Comparison of ENCODE assay signal across 10 cellular contexts in genomic region chr1:145967288-145967687, GRCh38. TPM values are rescaled to one million over a fixed set of nuclear protein-coding genes. Genes with fewer than 3 reads are reported as not detected.
DNase-seq lines count a peak whose midpoint lies in the region; ATAC-seq lines count a peak whose summit lies in the region.
"Had no signal": no experiment of that assay in that cellular context is flagged by ENCODE, and none has a peak within 500 bp of the region (broad histone marks: within the 10 kb centered on the region; RNA-seq: fewer than 3 reads in every experiment).

No MANE protein-coding gene starts in this region.

- intact Hi-C loops in activated T-helper 1 cell treated with anti-CD3 and anti-CD28 coated beads, Interleukin-12 subunit alpha, Interleukin-12 subunit beta, Interleukin-2, Interleukin-4 antibody, amounts not matched to agents 30 ng/mL and 10 ng/mL and 1 ng/mL, durations not matched to agents 14 hours and 24 hours and 36 hours (cut with micrococcal nuclease): no loop called here

- H3K4me3 Mint-ChIP-seq in activated naive CD4-positive, alpha-beta T cell treated with anti-CD3 and anti-CD28 coated beads, Interleukin-2, amount 50 U/mL, for 24 hours: peak overlapping the region; percentile 47
- peak overlapping the region; percentile 40 for H3K4me3 Mint-ChIP-seq in activated T-helper 1 cell treated with anti-CD3 and anti-CD28 coated beads, Interleukin-12 subunit alpha, Interleukin-12 subunit beta, Interleukin-2, Interleukin-4 antibody, amounts not matched to agents 30 ng/mL and 10 ng/mL and 1 ng/mL, durations not matched to agents 14 hours and 24 hours and 36 hours
- H3K4me3 Mint-ChIP-seq in stimulated activated effector memory CD8-positive, alpha-beta T cell treated with anti-CD3 and anti-CD28 coated beads, Interleukin-12 subunit alpha, Interleukin-12 subunit beta, amount 100 ng/mL, for 72 hours: no peak overlapping the region
- no peak overlapping the region for H3K4me3 Mint-ChIP-seq in stimulated activated naive CD8-positive, alpha-beta T cell treated with anti-CD3 and anti-CD28 coated beads, Interleukin-15, amount 100 ng/mL, for 72 hours
- H3K4me3 Mint-ChIP-seq: CD14-positive monocyte had no signal

- ATAC-seq in stimulated activated effector memory CD8-positive, alpha-beta T cell treated with anti-CD3 and anti-CD28 coated beads, Interleukin-12 subunit alpha, Interleukin-12 subunit beta, amount 100 ng/mL, for 72 hours: no peak
- no peak for ATAC-seq in stimulated activated naive CD8-positive, alpha-beta T cell treated with anti-CD3 and anti-CD28 coated beads, Interleukin-15, amount 100 ng/mL, for 72 hours

- no peak overlapping the region for H3K27ac Mint-ChIP-seq in activated naive CD4-positive, alpha-beta T cell treated with anti-CD3 and anti-CD28 coated beads, Interleukin-2, amount 50 U/mL, for 24 hours
- no peak overlapping the region for H3K27ac Mint-ChIP-seq in activated T-helper 1 cell treated with anti-CD3 and anti-CD28 coated beads, Interleukin-12 subunit alpha, Interleukin-12 subunit beta, Interleukin-2, Interleukin-4 antibody, amounts not matched to agents 30 ng/mL and 10 ng/mL and 1 ng/mL, durations not matched to agents 14 hours and 24 hours and 36 hours
- H3K27ac Mint-ChIP-seq in stimulated activated effector memory CD8-positive, alpha-beta T cell treated with anti-CD3 and anti-CD28 coated beads, Interleukin-12 subunit alpha, Interleukin-12 subunit beta, amount 100 ng/mL, for 72 hours: no peak overlapping the region
- no peak overlapping the region for H3K27ac Mint-ChIP-seq in stimulated activated naive CD8-positive, alpha-beta T cell treated with anti-CD3 and anti-CD28 coated beads, Interleukin-15, amount 100 ng/mL, for 72 hours

- H3K27me3 Mint-ChIP-seq in activated naive CD4-positive, alpha-beta T cell treated with anti-CD3 and anti-CD28 coated beads, Interleukin-2, amount 50 U/mL, for 24 hours: no peaks in the 10 kb centered on the region
- no peaks in the 10 kb centered on the region for H3K27me3 Mint-ChIP-seq in activated T-helper 1 cell treated with anti-CD3 and anti-CD28 coated beads, Interleukin-12 subunit alpha, Interleukin-12 subunit beta, Interleukin-2, Interleukin-4 antibody, amounts not matched to agents 30 ng/mL and 10 ng/mL and 1 ng/mL, durations not matched to agents 14 hours and 24 hours and 36 hours (ENCODE audit: insufficient read depth)
- H3K27me3 Mint-ChIP-seq in stimulated activated naive CD8-positive, alpha-beta T cell treated with anti-CD3 and anti-CD28 coated beads, Interleukin-15, amount 100 ng/mL, for 72 hours: no peaks in the 10 kb centered on the region

- peaks cover 5% of the 10 kb centered on the region for H3K9me3 Mint-ChIP-seq in activated naive CD4-positive, alpha-beta T cell treated with anti-CD3 and anti-CD28 coated beads, Interleukin-2, amount 50 U/mL, for 24 hours
- H3K9me3 Mint-ChIP-seq in activated T-helper 1 cell treated with anti-CD3 and anti-CD28 coated beads, Interleukin-12 subunit alpha, Interleukin-12 subunit beta, Interleukin-2, Interleukin-4 antibody, amounts not matched to agents 30 ng/mL and 10 ng/mL and 1 ng/mL, durations not matched to agents 14 hours and 24 hours and 36 hours: peaks cover 14% of the 10 kb centered on the region
- H3K9me3 Mint-ChIP-seq in stimulated activated effector memory CD8-positive, alpha-beta T cell treated with anti-CD3 and anti-CD28 coated beads, Interleukin-12 subunit alpha, Interleukin-12 subunit beta, amount 100 ng/mL, for 72 hours: no peaks in the 10 kb centered on the region
- peaks cover 0 to 9% of the 10 kb centered on the region in 2 donors for H3K9me3 Mint-ChIP-seq in stimulated activated naive CD8-positive, alpha-beta T cell treated with anti-CD3 and anti-CD28 coated beads, Interleukin-15, amount 100 ng/mL, for 72 hours

- H3K4me1 Mint-ChIP-seq in activated naive CD4-positive, alpha-beta T cell treated with anti-CD3 and anti-CD28 coated beads, Interleukin-2, amount 50 U/mL, for 24 hours: peaks cover 56% of the 10 kb centered on the region
- H3K4me1 Mint-ChIP-seq in activated T-helper 1 cell treated with anti-CD3 and anti-CD28 coated beads, Interleukin-12 subunit alpha, Interleukin-12 subunit beta, Interleukin-2, Interleukin-4 antibody, amounts not matched to agents 30 ng/mL and 10 ng/mL and 1 ng/mL, durations not matched to agents 14 hours and 24 hours and 36 hours (ENCODE audit: low read depth): peaks cover 28% of the 10 kb centered on the region
- peaks cover 31% of the 10 kb centered on the region for H3K4me1 Mint-ChIP-seq in stimulated activated effector memory CD8-positive, alpha-beta T cell treated with anti-CD3 and anti-CD28 coated beads, Interleukin-12 subunit alpha, Interleukin-12 subunit beta, amount 100 ng/mL, for 72 hours
- H3K4me1 Mint-ChIP-seq in stimulated activated naive CD8-positive, alpha-beta T cell treated with anti-CD3 and anti-CD28 coated beads, Interleukin-15, amount 100 ng/mL, for 72 hours: peaks cover 39% of the 10 kb centered on the region

- peaks cover 10% of the 10 kb centered on the region for H3K36me3 Mint-ChIP-seq in activated naive CD4-positive, alpha-beta T cell treated with anti-CD3 and anti-CD28 coated beads, Interleukin-2, amount 50 U/mL, for 24 hours
- peaks cover 7% of the 10 kb centered on the region for H3K36me3 Mint-ChIP-seq in activated T-helper 1 cell treated with anti-CD3 and anti-CD28 coated beads, Interleukin-12 subunit alpha, Interleukin-12 subunit beta, Interleukin-2, Interleukin-4 antibody, amounts not matched to agents 30 ng/mL and 10 ng/mL and 1 ng/mL, durations not matched to agents 14 hours and 24 hours and 36 hours (ENCODE audit: low read depth)
- H3K36me3 Mint-ChIP-seq in stimulated activated effector memory CD8-positive, alpha-beta T cell treated with anti-CD3 and anti-CD28 coated beads, Interleukin-12 subunit alpha, Interleukin-12 subunit beta, amount 100 ng/mL, for 72 hours: peaks cover 17% of the 10 kb centered on the region

- no peak for DNase-seq in activated naive CD4-positive, alpha-beta T cell treated with anti-CD3 and anti-CD28 coated beads, Interleukin-2, amount 50 U/mL, for 16 hours
- DNase-seq in activated T-helper 1 cell treated with anti-CD3 and anti-CD28 coated beads, Interleukin-12 subunit alpha, Interleukin-12 subunit beta, Interleukin-2, Interleukin-4 antibody, amounts not matched to agents 30 ng/mL and 10 ng/mL and 1 ng/mL, durations not matched to agents 14 hours and 24 hours and 36 hours (ENCODE audit: low spot score): no peak
- DNase-seq in islet precursor cell (peak; percentile 2), A172 (ENCODE audit: low spot score) (no peak)
- no peak for DNase-seq in stimulated activated effector memory CD8-positive, alpha-beta T cell treated with anti-CD3 and anti-CD28 coated beads, Interleukin-12 subunit alpha, Interleukin-12 subunit beta, amount 100 ng/mL, for 72 hours (ENCODE audit: low spot score in 2 of 2)
- DNase-seq in stimulated activated naive CD8-positive, alpha-beta T cell treated with anti-CD3 and anti-CD28 coated beads, Interleukin-15, amount 100 ng/mL, for 72 hours: no peak
- DNase-seq: Caco-2, GM23248 had no signal

RNA-seq across cellular contexts. Expression of gene POLR3GL, which starts 2.8 kb away (rescaled TPM):
- 10.6 and 11.6 TPM in 2 replicates for total RNA-seq in activated T-helper 1 cell treated with anti-CD3 and anti-CD28 coated beads, Interleukin-12 subunit alpha, Interleukin-12 subunit beta, Interleukin-2, Interleukin-4 antibody, amounts not matched to agents 30 ng/mL and 10 ng/mL and 1 ng/mL, durations not matched to agents 14 hours and 24 hours and 36 hours
- total RNA-seq in A172 (2014; rRNA removed; shearing (Covaris generic)): 21.0 and 24.0 TPM in 2 replicates

RNA-seq across cellular contexts. Expression of gene ANKRD34A, which starts 2.9 kb away (rescaled TPM):
- 4.8 and 5.1 TPM in 2 replicates for total RNA-seq in activated T-helper 1 cell treated with anti-CD3 and anti-CD28 coated beads, Interleukin-12 subunit alpha, Interleukin-12 subunit beta, Interleukin-2, Interleukin-4 antibody, amounts not matched to agents 30 ng/mL and 10 ng/mL and 1 ng/mL, durations not matched to agents 14 hours and 24 hours and 36 hours
- total RNA-seq in A172 (2014; rRNA removed; shearing (Covaris generic)): 2.4 and 2.5 TPM in 2 replicates

RNA-seq across cellular contexts. Expression of gene LIX1L, which starts 9.5 kb away (rescaled TPM):
- total RNA-seq in activated T-helper 1 cell treated with anti-CD3 and anti-CD28 coated beads, Interleukin-12 subunit alpha, Interleukin-12 subunit beta, Interleukin-2, Interleukin-4 antibody, amounts not matched to agents 30 ng/mL and 10 ng/mL and 1 ng/mL, durations not matched to agents 14 hours and 24 hours and 36 hours: 30.3 and 32.2 TPM in 2 replicates
- 33.9 and 34.6 TPM in 2 replicates for total RNA-seq in A172 (2014; rRNA removed; shearing (Covaris generic))

RNA-seq across cellular contexts. Expression of gene TXNIP, which starts 29.1 kb away (rescaled TPM):
- total RNA-seq in activated T-helper 1 cell treated with anti-CD3 and anti-CD28 coated beads, Interleukin-12 subunit alpha, Interleukin-12 subunit beta, Interleukin-2, Interleukin-4 antibody, amounts not matched to agents 30 ng/mL and 10 ng/mL and 1 ng/mL, durations not matched to agents 14 hours and 24 hours and 36 hours: 107 and 108 TPM in 2 replicates
- 14.1 and 14.4 TPM in 2 replicates for total RNA-seq in A172 (2014; rRNA removed; shearing (Covaris generic))

RNA-seq across cellular contexts. Expression of gene RBM8A, which starts 40.0 kb away (rescaled TPM):
- total RNA-seq in activated T-helper 1 cell treated with anti-CD3 and anti-CD28 coated beads, Interleukin-12 subunit alpha, Interleukin-12 subunit beta, Interleukin-2, Interleukin-4 antibody, amounts not matched to agents 30 ng/mL and 10 ng/mL and 1 ng/mL, durations not matched to agents 14 hours and 24 hours and 36 hours: 331 and 354 TPM in 2 replicates
- total RNA-seq in A172 (2014; rRNA removed; shearing (Covaris generic)): 461 and 485 TPM in 2 replicates

Comparison
In these comparisons a context has a peak if more than half of its experiments do, and no peak if none do; other contexts are left out.
1. H3K4me3 Mint-ChIP-seq: peak in activated naive CD4-positive, alpha-beta T cell treated with anti-CD3 and anti-CD28 coated beads, Interleukin-2, amount 50 U/mL, for 24 hours (single experiment) and activated T-helper 1 cell treated with anti-CD3 and anti-CD28 coated beads, Interleukin-12 subunit alpha, Interleukin-12 subunit beta, Interleukin-2, Interleukin-4 antibody, amounts not matched to agents 30 ng/mL and 10 ng/mL and 1 ng/mL, durations not matched to agents 14 hours and 24 hours and 36 hours (single experiment); none in stimulated activated effector memory CD8-positive, alpha-beta T cell treated with anti-CD3 and anti-CD28 coated beads, Interleukin-12 subunit alpha, Interleukin-12 subunit beta, amount 100 ng/mL, for 72 hours (single experiment) and stimulated activated naive CD8-positive, alpha-beta T cell treated with anti-CD3 and anti-CD28 coated beads, Interleukin-15, amount 100 ng/mL, for 72 hours (0 of 2).